ENCODE assay signal across 16 cellular contexts in the genomic region with DNA sequence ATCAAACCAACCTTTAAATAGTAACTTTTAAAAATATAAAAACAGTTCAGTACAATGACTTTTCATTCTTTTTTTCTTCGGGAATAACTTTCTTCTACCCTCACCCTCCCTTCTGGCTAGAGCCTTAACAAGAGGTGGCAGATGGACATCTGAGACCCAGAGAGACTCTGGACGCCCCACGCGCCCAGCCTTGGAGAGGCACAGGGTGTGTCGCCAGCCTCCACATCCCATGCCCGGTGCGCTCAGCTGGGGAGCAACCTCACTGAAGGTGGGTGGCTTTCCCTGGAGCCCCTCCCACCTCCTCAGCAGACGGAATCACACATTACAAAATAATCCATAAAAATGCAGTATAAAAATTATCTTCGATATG.
"Had no signal": no experiment of that assay in that cellular context is flagged by ENCODE, and none has a peak within 500 bp of the region (broad histone marks: within the 10 kb centered on the region; RNA-seq: fewer than 3 reads in every experiment).

No MANE protein-coding gene starts in this region.

- H3K4me3 ChIP-seq: heart right ventricle, prostate gland, thyroid gland had no signal

- DNase-seq: activated CD4-positive, alpha-beta memory T cell treated with anti-CD3 and anti-CD28 coated beads for 36 hours; activated CD4-positive, alpha-beta T cell treated with anti-CD3 and anti-CD28 coated beads for 48 hours; activated gamma-delta T cell treated with Interleukin-2 at 50 U/mL for 16 hours; cerebellar nuclear complex; cortex of kidney; heart right ventricle; islet precursor cell; mesenchymal stem cell; naive B cell; stimulated activated CD4-positive, alpha-beta T cell treated with anti-CD3 and anti-CD28 coated beads, Interleukin-12 subunit alpha, Interleukin-12 subunit beta, amount 100 ng/mL, for 4 hours; stimulated activated CD4-positive, alpha-beta T cell treated with anti-CD3 and anti-CD28 coated beads, Interleukin-4, amount 100 ng/mL, for 4 hours; stimulated activated naive CD8-positive, alpha-beta T cell treated with anti-CD3 and anti-CD28 coated beads, Interleukin-15, Interleukin-2, amounts not matched to agents 100 U/mL and 50 U/mL, for 24 hours had no signal

- H3K9me3 Mint-ChIP-seq: activated CD4-positive, alpha-beta memory T cell treated with anti-CD3 and anti-CD28 coated beads for 36 hours; activated naive CD4-positive, alpha-beta T cell treated with anti-CD3 and anti-CD28 coated beads, Interleukin-2, amount 50 U/mL, for 72 hours; T-helper 1 cell treated with Interleukin-12 subunit alpha and Interleukin-12 subunit beta and Interleukin-4 antibody, amounts not matched to agents 30 μg/mL and 1 μg/mL, for 36 hours had no signal

- H3K27ac Mint-ChIP-seq: activated CD4-positive, alpha-beta memory T cell treated with anti-CD3 and anti-CD28 coated beads for 36 hours; T-helper 1 cell treated with Interleukin-12 subunit alpha and Interleukin-12 subunit beta and Interleukin-4 antibody, amounts not matched to agents 30 μg/mL and 1 μg/mL, for 36 hours had no signal

- H3K9me3 ChIP-seq: heart right ventricle, prostate gland, thyroid gland had no signal

- H3K4me3 Mint-ChIP-seq: activated CD4-positive, alpha-beta memory T cell treated with anti-CD3 and anti-CD28 coated beads for 36 hours; naive B cell; T-helper 1 cell treated with Interleukin-12 subunit alpha and Interleukin-12 subunit beta and Interleukin-4 antibody, amounts not matched to agents 30 μg/mL and 1 μg/mL, for 36 hours had no signal

- H3K27me3 Mint-ChIP-seq: activated CD4-positive, alpha-beta memory T cell treated with anti-CD3 and anti-CD28 coated beads for 36 hours; naive B cell had no signal

- H3K4me1 ChIP-seq: prostate gland, thyroid gland had no signal

- ATAC-seq: activated naive CD4-positive, alpha-beta T cell treated with anti-CD3 and anti-CD28 coated beads, Interleukin-2, amount 50 U/mL, for 72 hours; stimulated activated naive CD8-positive, alpha-beta T cell treated with anti-CD3 and anti-CD28 coated beads, Interleukin-15, Interleukin-2, amounts not matched to agents 100 U/mL and 50 U/mL, for 24 hours had no signal

- H3K27me3 ChIP-seq: thyroid gland had no signal

- H3K27ac ChIP-seq: heart right ventricle, prostate gland, thyroid gland had no signal
